ENCODE assay signal across 8 cellular contexts in genomic region chr12:107091989-107092641, GRCh38. TPM values are rescaled to one million over a fixed set of nuclear protein-coding genes. Genes with fewer than 3 reads are reported as not detected.
A peak's percentile ranks its signal among the peaks of the same experiment; 100 is the strongest.
DNase-seq lines count a peak whose midpoint lies in the region; ATAC-seq and TF ChIP-seq lines count a peak whose summit lies in the region.

No MANE protein-coding gene starts in this region.

- peak; percentile 35; the same call in 1 of the 2 replicates for TF ChIP-seq CTCF in GM12874 (IDR thresholded peaks at IDR 0.05; ENCODE audit: insufficient read depth, low read depth, low read length)
- TF ChIP-seq CTCF in epithelial cell of esophagus (IDR thresholded peaks at IDR 0.05; ENCODE audit: insufficient read depth, low read depth, low read length, missing control alignments): peak; percentile 90

- H3K27ac Mint-ChIP-seq in T-helper 17 cell: no peak overlapping the region

- peak overlapping the region; percentile 86 for H3K4me3 ChIP-seq in epithelial cell of esophagus (ENCODE audit: low read length)

- H3K4me1 Mint-ChIP-seq in T-helper 17 cell: peaks cover 19% of the 10 kb centered on the region

- no peaks in the 10 kb centered on the region for H3K36me3 Mint-ChIP-seq in T-helper 17 cell (ENCODE audit: low read depth)

- DNase-seq in AG20443 (ENCODE audit: low spot score): peak; percentile 69
- DNase-seq in NCI-H2029 (lab: John Stamatoyannopoulos, UW): peak; percentile 39
- peak in 1 of 3 donors; percentile 16 for DNase-seq in T-helper 17 cell
- peak; percentile 94 for DNase-seq in epithelial cell of esophagus (ENCODE audit: low read depth)
- peak; percentile 61 for DNase-seq in midbrain (lab: John Stamatoyannopoulos, UW)
- peak; percentile 67 for DNase-seq in ureter (ENCODE audit: low spot score)

- no peak overlapping the region for H3K4me3 Mint-ChIP-seq in T-helper 17 cell

- no peaks in the 10 kb centered on the region for H3K9me3 ChIP-seq in T-helper 17 cell (ENCODE audit: control insufficient read depth, low read length, poor library complexity, severe bottlenecking)

- ATAC-seq in T-helper 17 cell (peak; percentile 29), HG02870 (IDR thresholded peaks at IDR 0.05; ENCODE audit: unreplicated experiment) (no peak)

- no peaks in the 10 kb centered on the region for H3K27me3 Mint-ChIP-seq in T-helper 17 cell

RNA-seq across cellular contexts. Expression of gene CRY1, which starts 1.2 kb away (rescaled TPM):
- total RNA-seq in T-helper 17 cell (100 to 1,000 TPM; 108 to 109 TPM), ureter (17.7 TPM)
